ENCODE assay signal across 16 cellular contexts in genomic region chr12:94203181-94203546, GRCh38. TPM values are rescaled to one million over a fixed set of nuclear protein-coding genes. Genes with fewer than 3 reads are reported as not detected.
DNase-seq lines count a peak whose midpoint lies in the region; ATAC-seq lines count a peak whose summit lies in the region.
"Had no signal": no experiment of that assay in that cellular context is flagged by ENCODE, and none has a peak within 500 bp of the region (broad histone marks: within the 10 kb centered on the region; RNA-seq: fewer than 3 reads in every experiment).

No MANE protein-coding gene starts in this region.

- no peaks in the 10 kb centered on the region for H3K9me3 Mint-ChIP-seq in activated CD4-positive, alpha-beta T cell treated with anti-CD3 and anti-CD28 coated beads for 36 hours (ENCODE audit: low read depth)
- H3K9me3 Mint-ChIP-seq in CD8-positive, alpha-beta memory T cell: no peaks in the 10 kb centered on the region
- no peaks in the 10 kb centered on the region for H3K9me3 Mint-ChIP-seq in immature natural killer cell

- CTCF ChIA-PET in activated CD4-positive, alpha-beta T cell treated with anti-CD3 and anti-CD28 coated beads for 36 hours (lab: Charles Lee): interaction anchor here (0.6 to 0.7 kb wide), 2 partner anchors 49 to 51 kb away, joined by 3 read pairs; no protein-coding TSS in a partner anchor
- CTCF ChIA-PET in CD8-positive, alpha-beta memory T cell (lab: Charles Lee): no interaction called here

- H3K27me3 ChIP-seq in CD8-positive, alpha-beta memory T cell (ENCODE audit: insufficient read depth, low read length, poor library complexity, severe bottlenecking): no peaks in the 10 kb centered on the region

- H3K4me3 ChIP-seq in CD8-positive, alpha-beta memory T cell (ENCODE audit: low read length): no peak overlapping the region
- H3K4me3 ChIP-seq: PC-9 had no signal

- H3K36me3 Mint-ChIP-seq in activated CD4-positive, alpha-beta T cell treated with anti-CD3 and anti-CD28 coated beads for 36 hours (ENCODE audit: low read depth): peaks cover 8% of the 10 kb centered on the region
- H3K36me3 Mint-ChIP-seq in CD8-positive, alpha-beta memory T cell: peaks cover 2 to 13% (median 7%) of the 10 kb centered on the region in 3 donors
- no peaks in the 10 kb centered on the region for H3K36me3 Mint-ChIP-seq in T-helper 17 cell (ENCODE audit: low read depth)
- H3K36me3 Mint-ChIP-seq in immature natural killer cell: peaks cover 3 to 19% (median 8%) of the 10 kb centered on the region in 3 donors

- no peaks in the 10 kb centered on the region for H3K9me3 ChIP-seq in CD8-positive, alpha-beta memory T cell (ENCODE audit: low read length)
- H3K9me3 ChIP-seq in T-helper 17 cell (ENCODE audit: control insufficient read depth, low read length, poor library complexity, severe bottlenecking): no peaks in the 10 kb centered on the region

- POLR2A ChIA-PET in activated CD4-positive, alpha-beta T cell treated with anti-CD3 and anti-CD28 coated beads for 36 hours (lab: Charles Lee): no interaction called here
- POLR2A ChIA-PET in CD8-positive, alpha-beta memory T cell (lab: Charles Lee): no interaction called here

- no peak for DNase-seq in activated CD4-positive, alpha-beta T cell treated with anti-CD3 and anti-CD28 coated beads for 36 hours
- DNase-seq in activated CD4-positive, alpha-beta T cell treated with anti-CD3 and anti-CD28 coated beads for 4 hours: no peak
- no peak for DNase-seq in CD8-positive, alpha-beta memory T cell
- no peak for DNase-seq in T-helper 17 cell
- DNase-seq in immature natural killer cell: no peak
- no peak for DNase-seq in NCI-H345 (lab: John Stamatoyannopoulos, UW)
- DNase-seq in NCI-H345 treated with DMSO at 0.1 percent for 48 hours (lab: John Stamatoyannopoulos, UW; ENCODE audit: unreplicated experiment): no peak
- DNase-seq: C1 segment of cervical spinal cord; Calu3; Kasumi-1; NCI-H1436; NCI-H2081; NK-92 treated with Interleukin-12 subunit alpha and Interleukin-12 subunit beta, amount 100 ng/mL, for 24 hours; PC-9 had no signal

- no peaks in the 10 kb centered on the region for H3K27me3 Mint-ChIP-seq in activated CD4-positive, alpha-beta T cell treated with anti-CD3 and anti-CD28 coated beads for 36 hours
- no peaks in the 10 kb centered on the region for H3K27me3 Mint-ChIP-seq in CD8-positive, alpha-beta memory T cell
- H3K27me3 Mint-ChIP-seq in T-helper 17 cell (no peaks in the 10 kb centered on the region), immature natural killer cell (ENCODE audit: low read depth in 3 of 3) (peaks cover 0 to 2% (median 2%) of the 10 kb centered on the region in 3 donors)

- no peak overlapping the region for H3K4me3 Mint-ChIP-seq in activated CD4-positive, alpha-beta T cell treated with anti-CD3 and anti-CD28 coated beads for 36 hours
- H3K4me3 Mint-ChIP-seq in CD8-positive, alpha-beta memory T cell: peak overlapping the region in 1 of 7 donors; percentile 1
- H3K4me3 Mint-ChIP-seq in T-helper 17 cell (no peak overlapping the region), immature natural killer cell (no peak overlapping the region)
- H3K4me3 Mint-ChIP-seq: H9 had no signal

- H3K36me3 ChIP-seq in CD8-positive, alpha-beta memory T cell (ENCODE audit: insufficient read depth, low read length): no peaks in the 10 kb centered on the region

- peaks cover 43% of the 10 kb centered on the region for H3K4me1 ChIP-seq in CD8-positive, alpha-beta memory T cell (ENCODE audit: insufficient read depth, low read length)

- H3K27ac Mint-ChIP-seq in activated CD4-positive, alpha-beta T cell treated with anti-CD3 and anti-CD28 coated beads for 36 hours: peak overlapping the region; percentile 16
- H3K27ac Mint-ChIP-seq in CD8-positive, alpha-beta memory T cell: peak overlapping the region in 6 of 8 donors; percentile 12 to 82 (median 62)
- H3K27ac Mint-ChIP-seq in T-helper 17 cell (peak overlapping the region; percentile 8), immature natural killer cell (peak overlapping the region in 4 of 6 donors; percentile 4 to 71 (median 27))

- no peak for ATAC-seq in activated CD4-positive, alpha-beta T cell treated with anti-CD3 and anti-CD28 coated beads for 36 hours
- ATAC-seq in T-helper 17 cell (no peak), GM18873 (IDR thresholded peaks at IDR 0.05; ENCODE audit: low FRiP score, unreplicated experiment) (no peak)

- intact Hi-C loops in activated CD4-positive, alpha-beta T cell treated with anti-CD3 and anti-CD28 coated beads for 36 hours (cut with DNase I, micrococcal nuclease): loop anchor here in 1 of 2 experiments (10.0 kb wide), 1 partner anchor 758 kb away; the partner anchor contains the start of gene UBE2N

- peaks cover 48% of the 10 kb centered on the region for H3K4me1 Mint-ChIP-seq in activated CD4-positive, alpha-beta T cell treated with anti-CD3 and anti-CD28 coated beads for 36 hours
- peaks cover 52 to 64% (median 61%) of the 10 kb centered on the region in 3 donors for H3K4me1 Mint-ChIP-seq in CD8-positive, alpha-beta memory T cell
- H3K4me1 Mint-ChIP-seq in T-helper 17 cell (peaks cover 45% of the 10 kb centered on the region), immature natural killer cell (peaks cover 53 to 63% of the 10 kb centered on the region in 2 donors)

- no peak overlapping the region for H3K27ac ChIP-seq in CD8-positive, alpha-beta memory T cell (ENCODE audit: low read depth, low read length)
- H3K27ac ChIP-seq: PC-9 had no signal

RNA-seq across cellular contexts. Expression of gene PLXNC1, which starts 54.8 kb away (rescaled TPM):
- total RNA-seq in activated CD4-positive, alpha-beta T cell treated with anti-CD3 and anti-CD28 coated beads for 36 hours: 1 to 10 TPM; 5.3 TPM
- total RNA-seq in CD8-positive, alpha-beta memory T cell: 1 to 10 TPM; 5.0 to 5.6 TPM
- 8.1 TPM for polyA plus RNA-seq in CD8-positive, alpha-beta memory T cell
- 10 to 100 TPM; 26.5 to 30.6 TPM for total RNA-seq in T-helper 17 cell
- polyA plus RNA-seq in immature natural killer cell: 1 to 10 TPM; 2.3 to 3.3 (median 2.5) TPM

Comparison
In these comparisons a context has a peak if more than half of its experiments do, and no peak if none do; other contexts are left out.
1. H3K27ac Mint-ChIP-seq: peak in every context shown above with its lines; median percentile 62 in CD8-positive, alpha-beta memory T cell; 27 in immature natural killer cell; 16 in activated CD4-positive, alpha-beta T cell treated with anti-CD3 and anti-CD28 coated beads for 36 hours; 8 in T-helper 17 cell.
2. RNA of gene PLXNC1, which starts 54.8 kb away (total RNA-seq): 26.5 to 30.6 TPM in T-helper 17 cell; 5.0 to 5.6 TPM in CD8-positive, alpha-beta memory T cell and 5.3 TPM in activated CD4-positive, alpha-beta T cell treated with anti-CD3 and anti-CD28 coated beads for 36 hours; every median in the first group is over 4 times any median in the second.